3 cellular contexts compared by ENCODE assay signal in genomic region chr15:83892498-83892897, GRCh38.
"Had no signal": no experiment of that assay in that cellular context is flagged by ENCODE, and none has a peak within 500 bp of the region (broad histone marks: within the 10 kb centered on the region; RNA-seq: fewer than 3 reads in every experiment).

No MANE protein-coding gene starts in this region.

- ATAC-seq: GM12878 had no signal

- DNase-seq: GDM1, GF-D8 had no signal

- H3K4me3 ChIP-seq: GM12878 had no signal
